ENCODE assay signal across 13 cellular contexts in genomic region chr7:149635561-149636329, GRCh38.
A peak's percentile ranks its signal among the peaks of the same experiment; 100 is the strongest.
DNase-seq lines count a peak whose midpoint lies in the region; ATAC-seq and TF ChIP-seq lines count a peak whose summit lies in the region.
"Had no signal": no experiment of that assay in that cellular context is flagged by ENCODE, and none has a peak within 500 bp of the region (broad histone marks: within the 10 kb centered on the region; RNA-seq: fewer than 3 reads in every experiment).

No MANE protein-coding gene starts in this region.

- no peak overlapping the region for H3K27ac ChIP-seq in tibial artery
- H3K27ac ChIP-seq: BLaER1, esophagus muscularis mucosa had no signal

- H3K9me3 ChIP-seq in tibial artery, result no peaks in the 10 kb centered on the region
- H3K9me3 ChIP-seq: BLaER1, esophagus muscularis mucosa had no signal

- H3K36me3 ChIP-seq in tibial artery, result no peaks in the 10 kb centered on the region
- H3K36me3 ChIP-seq: BLaER1, esophagus muscularis mucosa had no signal

- peaks cover 0 to 31% of the 10 kb centered on the region in 2 donors for H3K27me3 ChIP-seq in tibial artery
- H3K27me3 ChIP-seq: BLaER1 had no signal

- H3K27ac Mint-ChIP-seq in mesothelial cell of epicardium, result no peak overlapping the region
- H3K27ac Mint-ChIP-seq: activated naive CD8-positive, alpha-beta T cell; T-helper 2 cell treated with Interferon-gamma antibody and Interleukin-4, amounts not matched to agents 5 μg/mL and 100 μg/mL, for 36 hours had no signal

- ATAC-seq in GM19463 (IDR thresholded peaks at IDR 0.05; ENCODE audit: unreplicated experiment), result peak; percentile 79
- ATAC-seq in HG03095 (IDR thresholded peaks at IDR 0.05; ENCODE audit: unreplicated experiment), result no peak
- ATAC-seq in GM19455 (IDR thresholded peaks at IDR 0.05; ENCODE audit: unreplicated experiment), result no peak

- DNase-seq in DMS 273 (lab: John Stamatoyannopoulos, UW; ENCODE audit: unreplicated experiment) (peak; percentile 95), NCI-H1694 (lab: John Stamatoyannopoulos, UW) (peak; percentile 13), fibroblast of mammary gland (ENCODE audit: low read depth) (peak; percentile 28), tibial artery (no peak), mesothelial cell of epicardium (ENCODE audit: low spot score in 2 of 2, unreplicated experiment in 2 of 2) (no peak)
- DNase-seq: NCI-H2107 had no signal

- H3K27me3 Mint-ChIP-seq in mesothelial cell of epicardium (ENCODE audit: low read depth), result peaks cover 36% of the 10 kb centered on the region

- intact Hi-C loops in tibial artery (cut with DNase I; ENCODE audit: low total_unique reads), result no loop called here

- no peaks in the 10 kb centered on the region for H3K9me3 Mint-ChIP-seq in mesothelial cell of epicardium
- H3K9me3 Mint-ChIP-seq: T-helper 2 cell treated with Interferon-gamma antibody and Interleukin-4, amounts not matched to agents 5 μg/mL and 100 μg/mL, for 36 hours had no signal

- no peaks in the 10 kb centered on the region for H3K4me1 ChIP-seq in tibial artery
- H3K4me1 ChIP-seq: BLaER1, esophagus muscularis mucosa had no signal

- H3K36me3 Mint-ChIP-seq in mesothelial cell of epicardium, result no peaks in the 10 kb centered on the region
- H3K36me3 Mint-ChIP-seq: activated naive CD8-positive, alpha-beta T cell had no signal

- H3K4me3 Mint-ChIP-seq in mesothelial cell of epicardium, result no peak overlapping the region
- H3K4me3 Mint-ChIP-seq: activated naive CD8-positive, alpha-beta T cell; T-helper 2 cell treated with Interferon-gamma antibody and Interleukin-4, amounts not matched to agents 5 μg/mL and 100 μg/mL, for 36 hours had no signal

- H3K4me3 ChIP-seq in fibroblast of mammary gland (ENCODE audit: control insufficient read depth, low read depth, low read length) (no peak overlapping the region), tibial artery (no peak overlapping the region)
- H3K4me3 ChIP-seq: BLaER1, esophagus muscularis mucosa had no signal

- TF ChIP-seq CTCF in fibroblast of mammary gland (conservative IDR thresholded peaks at IDR 0.05; ENCODE audit: control insufficient read depth, insufficient read depth, low read depth, low read length), result no peak
- TF ChIP-seq CTCF in tibial artery (IDR thresholded peaks at IDR 0.05), result no peak
- no peak for TF ChIP-seq CTCF in mesothelial cell of epicardium (IDR thresholded peaks at IDR 0.05; ENCODE audit: unreplicated experiment)

- H3K4me1 Mint-ChIP-seq in mesothelial cell of epicardium, result no peaks in the 10 kb centered on the region

Comparison
In these comparisons a context has a peak if more than half of its experiments do, and no peak if none do; other contexts are left out.
1. DNase-seq: peak in DMS 273 (single experiment), NCI-H1694 (single experiment) and fibroblast of mammary gland (single experiment); none in tibial artery (0 of 2) and mesothelial cell of epicardium (0 of 2).